ENCODE assay signal across 12 cellular contexts in genomic region chr9:2872941-2873323, GRCh38. TPM values are rescaled to one million over a fixed set of nuclear protein-coding genes. Genes with fewer than 3 reads are reported as not detected.
DNase-seq lines count a peak whose midpoint lies in the region; ATAC-seq and TF ChIP-seq lines count a peak whose summit lies in the region.
"Had no signal": no experiment of that assay in that cellular context is flagged by ENCODE, and none has a peak within 500 bp of the region (broad histone marks: within the 10 kb centered on the region; RNA-seq: fewer than 3 reads in every experiment).

No MANE protein-coding gene starts in this region.

- ATAC-seq in activated naive CD8-positive, alpha-beta T cell treated with anti-CD3 and anti-CD28 coated beads, Interleukin-2, amount 50 U/mL, for 24 hours: peak; percentile 36
- ATAC-seq in HG03469 (IDR thresholded peaks at IDR 0.05; ENCODE audit: unreplicated experiment): no peak
- ATAC-seq: lower lobe of right lung had no signal

- DNase-seq in activated naive CD8-positive, alpha-beta T cell treated with anti-CD3 and anti-CD28 coated beads, Interleukin-2, amount 50 U/mL, for 24 hours: no peak
- no peak for DNase-seq in activated naive CD8-positive, alpha-beta T cell treated with anti-CD3 and anti-CD28 coated beads for 36 hours
- DNase-seq in NCI-H748 (lab: John Stamatoyannopoulos, UW; ENCODE audit: unreplicated experiment) (peak; percentile 44), neural crest cell (ENCODE audit: low read depth, low spot score) (no peak), brain microvascular endothelial cell (no peak), DMS79 (lab: John Stamatoyannopoulos, UW) (no peak)
- DNase-seq in activated effector memory CD4-positive, alpha-beta T cell treated with anti-CD3 and anti-CD28 coated beads, Interleukin-2, amount 50 U/mL, for 16 hours: peak; percentile 63
- DNase-seq: KBM-7; lower lobe of right lung; stimulated activated CD4-positive, alpha-beta T cell treated with anti-CD3 and anti-CD28 coated beads, Interleukin-4, amount 100 ng/mL, for 1 hour had no signal

- no peak overlapping the region for H3K4me3 Mint-ChIP-seq in activated naive CD8-positive, alpha-beta T cell treated with anti-CD3 and anti-CD28 coated beads, Interleukin-2, amount 50 U/mL, for 24 hours
- no peak overlapping the region for H3K4me3 Mint-ChIP-seq in activated naive CD8-positive, alpha-beta T cell treated with anti-CD3 and anti-CD28 coated beads for 36 hours
- no peak overlapping the region for H3K4me3 Mint-ChIP-seq in neural crest cell

- H3K4me1 Mint-ChIP-seq in activated naive CD8-positive, alpha-beta T cell treated with anti-CD3 and anti-CD28 coated beads, Interleukin-2, amount 50 U/mL, for 24 hours: no peaks in the 10 kb centered on the region
- no peaks in the 10 kb centered on the region for H3K4me1 Mint-ChIP-seq in activated naive CD8-positive, alpha-beta T cell treated with anti-CD3 and anti-CD28 coated beads for 36 hours
- H3K4me1 Mint-ChIP-seq in neural crest cell: peaks cover 7% of the 10 kb centered on the region

- no peaks in the 10 kb centered on the region for H3K27me3 ChIP-seq in brain microvascular endothelial cell (replicated peaks)

- no peaks in the 10 kb centered on the region for H3K9me3 Mint-ChIP-seq in activated naive CD8-positive, alpha-beta T cell treated with anti-CD3 and anti-CD28 coated beads, Interleukin-2, amount 50 U/mL, for 24 hours
- H3K9me3 Mint-ChIP-seq in activated naive CD8-positive, alpha-beta T cell treated with anti-CD3 and anti-CD28 coated beads for 36 hours: no peaks in the 10 kb centered on the region
- H3K9me3 Mint-ChIP-seq in neural crest cell: no peaks in the 10 kb centered on the region

- TF ChIP-seq CTCF in neural crest cell (conservative IDR thresholded peaks at IDR 0.05) (peak; percentile 4), brain microvascular endothelial cell (IDR thresholded peaks at IDR 0.05; ENCODE audit: low read depth, low read length, missing control alignments) (no peak)

- H3K36me3 Mint-ChIP-seq in activated naive CD8-positive, alpha-beta T cell treated with anti-CD3 and anti-CD28 coated beads, Interleukin-2, amount 50 U/mL, for 24 hours (ENCODE audit: low read depth): no peaks in the 10 kb centered on the region
- no peaks in the 10 kb centered on the region for H3K36me3 Mint-ChIP-seq in activated naive CD8-positive, alpha-beta T cell treated with anti-CD3 and anti-CD28 coated beads for 36 hours
- no peaks in the 10 kb centered on the region for H3K36me3 Mint-ChIP-seq in neural crest cell (ENCODE audit: low read depth)

- in situ Hi-C loops in brain microvascular endothelial cell (cut with HindIII; ENCODE audit: low pct_ligation_motif_present, low sequenced_read_pairs): no loop called here

- no peaks in the 10 kb centered on the region for H3K36me3 ChIP-seq in brain microvascular endothelial cell (replicated peaks)
- H3K36me3 ChIP-seq: lower lobe of right lung, suprapubic skin had no signal

- H3K27me3 Mint-ChIP-seq in activated naive CD8-positive, alpha-beta T cell treated with anti-CD3 and anti-CD28 coated beads, Interleukin-2, amount 50 U/mL, for 24 hours: peaks cover 16% of the 10 kb centered on the region
- peaks cover 5% of the 10 kb centered on the region for H3K27me3 Mint-ChIP-seq in activated naive CD8-positive, alpha-beta T cell treated with anti-CD3 and anti-CD28 coated beads for 36 hours
- H3K27me3 Mint-ChIP-seq in neural crest cell (ENCODE audit: low read depth): peaks cover 55% of the 10 kb centered on the region

- no peak overlapping the region for H3K27ac Mint-ChIP-seq in activated naive CD8-positive, alpha-beta T cell treated with anti-CD3 and anti-CD28 coated beads, Interleukin-2, amount 50 U/mL, for 24 hours
- no peak overlapping the region for H3K27ac Mint-ChIP-seq in activated naive CD8-positive, alpha-beta T cell treated with anti-CD3 and anti-CD28 coated beads for 36 hours
- H3K27ac Mint-ChIP-seq in neural crest cell (ENCODE audit: unreplicated experiment): no peak overlapping the region

- H3K4me3 ChIP-seq in brain microvascular endothelial cell (ENCODE audit: low read depth, low read length): no peak overlapping the region
- H3K4me3 ChIP-seq: lower lobe of right lung, suprapubic skin had no signal

- H3K27ac ChIP-seq in brain microvascular endothelial cell: no peak overlapping the region
- H3K27ac ChIP-seq: lower lobe of right lung, suprapubic skin had no signal

RNA-seq across cellular contexts. Expression of gene PUM3, which starts 29.0 kb away (rescaled TPM):
- 100 to 1,000 TPM; 142 to 144 TPM for total RNA-seq in activated naive CD8-positive, alpha-beta T cell treated with anti-CD3 and anti-CD28 coated beads for 36 hours
- 57.0 and 64.9 TPM in 2 replicates for total RNA-seq in neural crest cell

Comparison
In these comparisons a context has a peak if more than half of its experiments do, and no peak if none do; other contexts are left out.
1. DNase-seq: peak in NCI-H748 (single experiment) and activated effector memory CD4-positive, alpha-beta T cell treated with anti-CD3 and anti-CD28 coated beads, Interleukin-2, amount 50 U/mL, for 16 hours (single experiment); none in activated naive CD8-positive, alpha-beta T cell treated with anti-CD3 and anti-CD28 coated beads, Interleukin-2, amount 50 U/mL, for 24 hours (single experiment), activated naive CD8-positive, alpha-beta T cell treated with anti-CD3 and anti-CD28 coated beads for 36 hours (single experiment), neural crest cell (single experiment), brain microvascular endothelial cell (single experiment) and DMS79 (single experiment).